35 cellular contexts compared by ENCODE assay signal in the genomic region with DNA sequence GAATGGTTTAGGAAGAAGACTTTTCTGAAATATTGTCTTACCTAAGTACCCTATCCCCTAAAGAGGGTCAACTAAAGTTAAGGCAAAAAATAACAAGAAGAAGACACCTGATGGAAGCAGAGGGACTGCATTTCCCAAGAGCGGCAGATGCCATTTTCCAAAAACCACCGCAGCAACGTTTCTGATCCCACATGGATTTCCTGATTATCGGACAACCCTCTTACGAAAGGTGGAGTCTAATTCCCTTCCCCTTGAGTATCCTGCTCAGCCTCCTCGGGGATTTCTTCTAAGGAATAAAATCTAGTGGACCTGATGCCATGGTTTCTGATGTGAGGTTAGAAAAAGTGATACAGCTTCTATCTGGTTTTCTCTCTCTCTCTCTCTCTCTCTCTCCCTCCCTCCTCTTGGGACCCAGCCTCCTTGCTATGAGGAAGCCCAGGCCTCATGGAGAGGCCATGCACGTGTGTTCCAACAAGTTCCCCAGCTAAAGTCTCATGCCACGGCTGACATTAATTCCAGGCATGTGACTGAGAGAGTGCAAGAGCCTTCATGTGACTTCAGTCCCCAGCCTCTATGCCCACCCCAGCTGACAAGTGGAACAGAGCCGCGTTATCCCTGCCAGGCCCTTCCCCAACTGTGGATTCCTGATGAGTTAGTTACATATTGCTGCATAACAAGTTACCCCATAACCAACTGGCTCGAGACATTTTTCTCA.
"Had no signal": no experiment of that assay in that cellular context is flagged by ENCODE, and none has a peak within 500 bp of the region (broad histone marks: within the 10 kb centered on the region; RNA-seq: fewer than 3 reads in every experiment).

No MANE protein-coding gene starts in this region.

- H3K36me3 ChIP-seq: ascending aorta, cardiac muscle cell, WERI-Rb-1 had no signal

- H3K27ac ChIP-seq: ascending aorta, cardiac muscle cell, WERI-Rb-1 had no signal

- H3K4me1 ChIP-seq: ascending aorta had no signal

- H3K36me3 Mint-ChIP-seq: activated naive CD4-positive, alpha-beta T cell treated with anti-CD3 and anti-CD28 coated beads, Interleukin-2, amount 10 ng/mL, durations not matched to agents 7 days and 5 days; activated naive CD8-positive, alpha-beta T cell treated with anti-CD3 and anti-CD28 coated beads, Interleukin-2, amount 10 ng/mL, durations not matched to agents 7 days and 5 days; brain had no signal

- H3K4me3 Mint-ChIP-seq: activated CD4-positive, alpha-beta memory T cell treated with anti-CD3 and anti-CD28 coated beads, Interleukin-2, amount 10 ng/mL, durations not matched to agents 7 days and 5 days; activated CD4-positive, alpha-beta T cell treated with anti-CD3 and anti-CD28 coated beads for 36 hours; activated CD4-positive, alpha-beta T cell treated with anti-CD3 and anti-CD28 coated beads, Interleukin-2, amount 10 ng/mL, durations not matched to agents 7 days and 5 days; activated CD8-positive, alpha-beta memory T cell treated with anti-CD3 and anti-CD28 coated beads, Interleukin-2, amount 10 ng/mL, durations not matched to agents 7 days and 5 days; activated CD8-positive, alpha-beta T cell treated with anti-CD3 and anti-CD28 coated beads, Interleukin-2, amount 10 ng/mL, durations not matched to agents 7 days and 5 days; activated naive CD4-positive, alpha-beta T cell treated with anti-CD3 and anti-CD28 coated beads, Interleukin-2, amount 10 ng/mL, durations not matched to agents 7 days and 5 days; activated naive CD4-positive, alpha-beta T cell treated with anti-CD3 and anti-CD28 coated beads, Interleukin-2, amount 50 U/mL, for 24 hours; activated naive CD8-positive, alpha-beta T cell; activated naive CD8-positive, alpha-beta T cell treated with anti-CD3 and anti-CD28 coated beads, Interleukin-2, amount 10 ng/mL, durations not matched to agents 7 days and 5 days; activated naive CD8-positive, alpha-beta T cell treated with anti-CD3 and anti-CD28 coated beads, Interleukin-2, amount 50 U/mL, for 24 hours; activated T-cell treated with anti-CD3 and anti-CD28 coated beads, Interleukin-2, amount 50 U/mL, for 24 hours; brain; central memory CD8-positive, alpha-beta T cell; T-helper 17 cell; WTC11 had no signal

- DNase-seq: activated CD4-positive, alpha-beta memory T cell treated with anti-CD3 and anti-CD28 coated beads, Interleukin-2, amount 10 ng/mL, durations not matched to agents 7 days and 5 days; activated CD4-positive, alpha-beta T cell treated with anti-CD3 and anti-CD28 coated beads for 1 hour; activated CD4-positive, alpha-beta T cell treated with anti-CD3 and anti-CD28 coated beads for 36 hours; activated CD4-positive, alpha-beta T cell treated with anti-CD3 and anti-CD28 coated beads for 48 hours; activated CD4-positive, alpha-beta T cell treated with anti-CD3 and anti-CD28 coated beads, Interleukin-2, amount 10 ng/mL, durations not matched to agents 7 days and 5 days; activated CD4-positive, alpha-beta T cell treated with anti-CD3 and anti-CD28 coated beads, Interleukin-2, amount 50 U/mL, for 48 hours; activated CD4-positive, CD25-positive, alpha-beta regulatory T cell; activated CD8-positive, alpha-beta memory T cell treated with anti-CD3 and anti-CD28 coated beads for 24 hours; activated CD8-positive, alpha-beta memory T cell treated with anti-CD3 and anti-CD28 coated beads, Interleukin-2, amount 10 ng/mL, durations not matched to agents 7 days and 5 days; activated CD8-positive, alpha-beta memory T cell treated with anti-CD3 and anti-CD28 coated beads, Interleukin-2, amount 50 U/mL, for 48 hours; activated CD8-positive, alpha-beta T cell treated with anti-CD3 and anti-CD28 coated beads, Interleukin-2, amount 10 ng/mL, durations not matched to agents 7 days and 5 days; activated effector memory CD4-positive, alpha-beta T cell treated with Interleukin-2 at 50 U/mL for 16 hours; activated gamma-delta T cell; activated naive CD4-positive, alpha-beta T cell treated with anti-CD3 and anti-CD28 coated beads, Interleukin-2, amount 10 ng/mL, durations not matched to agents 7 days and 5 days; activated naive CD4-positive, alpha-beta T cell treated with Interleukin-2 at 50 U/mL for 16 hours; activated naive CD8-positive, alpha-beta T cell treated with anti-CD3 and anti-CD28 coated beads, Interleukin-2, amount 10 ng/mL, durations not matched to agents 7 days and 5 days; activated naive CD8-positive, alpha-beta T cell treated with anti-CD3 and anti-CD28 coated beads, Interleukin-2, amount 50 U/mL, for 24 hours; activated T-cell treated with anti-CD3 and anti-CD28 coated beads, Interleukin-2, amount 50 U/mL, for 24 hours; activated T-cell treated with anti-CD3 and anti-CD28 coated beads, Interleukin-2, amount 50 U/mL, for 48 hours; amygdala; anterior cingulate cortex; caudate nucleus; cerebellar nuclear complex; T-helper 17 cell; T1000; WERI-Rb-1 had no signal

- H3K4me3 ChIP-seq: ascending aorta, cardiac muscle cell had no signal

- H3K27me3 ChIP-seq: ascending aorta, cardiac muscle cell had no signal

- H3K9me3 Mint-ChIP-seq: activated naive CD8-positive, alpha-beta T cell treated with anti-CD3 and anti-CD28 coated beads, Interleukin-2, amount 10 ng/mL, durations not matched to agents 7 days and 5 days had no signal

- ATAC-seq: activated CD4-positive, alpha-beta T cell treated with anti-CD3 and anti-CD28 coated beads for 36 hours; activated CD4-positive, CD25-positive, alpha-beta regulatory T cell treated with anti-CD3 and anti-CD28 coated beads, Interleukin-2, amount 50 U/mL, for 24 hours; activated CD8-positive, alpha-beta memory T cell treated with anti-CD3 and anti-CD28 coated beads, Interleukin-2, amount 10 ng/mL, durations not matched to agents 7 days and 5 days; activated CD8-positive, alpha-beta T cell treated with anti-CD3 and anti-CD28 coated beads, Interleukin-2, amount 10 ng/mL, durations not matched to agents 7 days and 5 days; activated naive CD8-positive, alpha-beta T cell treated with anti-CD3 and anti-CD28 coated beads, Interleukin-2, amount 50 U/mL, for 24 hours; T-helper 17 cell; WTC11 had no signal

- H3K27ac Mint-ChIP-seq: activated CD4-positive, alpha-beta memory T cell treated with anti-CD3 and anti-CD28 coated beads, Interleukin-2, amount 10 ng/mL, durations not matched to agents 7 days and 5 days; activated CD4-positive, alpha-beta T cell treated with anti-CD3 and anti-CD28 coated beads for 36 hours; activated CD4-positive, alpha-beta T cell treated with anti-CD3 and anti-CD28 coated beads, Interleukin-2, amount 10 ng/mL, durations not matched to agents 7 days and 5 days; activated CD8-positive, alpha-beta memory T cell treated with anti-CD3 and anti-CD28 coated beads, Interleukin-2, amount 10 ng/mL, durations not matched to agents 7 days and 5 days; activated CD8-positive, alpha-beta T cell treated with anti-CD3 and anti-CD28 coated beads, Interleukin-2, amount 10 ng/mL, durations not matched to agents 7 days and 5 days; activated naive CD4-positive, alpha-beta T cell treated with anti-CD3 and anti-CD28 coated beads, Interleukin-2, amount 10 ng/mL, durations not matched to agents 7 days and 5 days; activated naive CD4-positive, alpha-beta T cell treated with anti-CD3 and anti-CD28 coated beads, Interleukin-2, amount 50 U/mL, for 24 hours; activated naive CD8-positive, alpha-beta T cell; activated naive CD8-positive, alpha-beta T cell treated with anti-CD3 and anti-CD28 coated beads, Interleukin-2, amount 10 ng/mL, durations not matched to agents 7 days and 5 days; activated naive CD8-positive, alpha-beta T cell treated with anti-CD3 and anti-CD28 coated beads, Interleukin-2, amount 50 U/mL, for 24 hours; activated T-cell treated with anti-CD3 and anti-CD28 coated beads, Interleukin-2, amount 50 U/mL, for 24 hours; activated T-helper 2 cell treated with anti-CD3 and anti-CD28 coated beads, Interferon-gamma antibody, Interleukin-2, Interleukin-4, amounts not matched to agents 10 μg/mL and 5 μg/mL and 100 μg/mL, durations not matched to agents 14 hours and 24 hours and 36 hours; brain; T-helper 17 cell had no signal

- H3K4me1 Mint-ChIP-seq: activated CD4-positive, alpha-beta memory T cell treated with anti-CD3 and anti-CD28 coated beads, Interleukin-2, amount 10 ng/mL, durations not matched to agents 7 days and 5 days; activated CD4-positive, alpha-beta T cell treated with anti-CD3 and anti-CD28 coated beads for 36 hours; activated CD4-positive, alpha-beta T cell treated with anti-CD3 and anti-CD28 coated beads, Interleukin-2, amount 10 ng/mL, durations not matched to agents 7 days and 5 days; activated CD8-positive, alpha-beta memory T cell treated with anti-CD3 and anti-CD28 coated beads, Interleukin-2, amount 10 ng/mL, durations not matched to agents 7 days and 5 days; activated naive CD4-positive, alpha-beta T cell treated with anti-CD3 and anti-CD28 coated beads, Interleukin-2, amount 10 ng/mL, durations not matched to agents 7 days and 5 days; activated naive CD4-positive, alpha-beta T cell treated with anti-CD3 and anti-CD28 coated beads, Interleukin-2, amount 50 U/mL, for 24 hours; central memory CD8-positive, alpha-beta T cell; T-helper 17 cell had no signal
